ENCODE assay signal across 8 cellular contexts in the genomic region with DNA sequence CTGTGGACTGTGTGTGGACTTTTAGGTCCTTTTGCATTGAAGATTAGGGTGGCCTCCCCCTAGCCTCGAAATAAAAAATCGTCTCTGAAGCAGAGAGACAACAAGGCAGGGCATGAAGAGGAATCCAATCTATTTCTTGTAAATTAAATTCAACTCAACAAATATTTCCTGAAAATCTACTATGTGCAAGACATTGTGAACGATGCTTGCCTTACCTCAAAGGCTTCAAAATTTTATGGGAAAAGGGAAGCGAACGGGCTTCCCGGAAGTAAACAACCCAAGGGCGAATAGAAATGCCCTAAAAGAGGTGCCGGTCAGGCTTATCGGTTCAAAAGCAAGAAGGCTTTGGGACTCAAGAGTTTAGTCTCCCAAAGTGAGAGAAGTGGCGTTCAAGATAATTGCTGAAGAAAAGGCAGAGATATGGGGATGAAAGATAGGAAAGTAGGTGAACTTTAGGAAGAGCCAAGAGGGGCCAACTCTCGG. TPM values are rescaled to one million over a fixed set of nuclear protein-coding genes. Genes with fewer than 3 reads are reported as not detected.
DNase-seq lines count a peak whose midpoint lies in the region; ATAC-seq, FAIRE-seq and TF ChIP-seq lines count a peak whose summit lies in the region.

No MANE protein-coding gene starts in this region.

- H3K9ac ChIP-seq in HCT116 (ENCODE audit: low read length) (peak overlapping the region; percentile 97), H1 (replicated peaks in 1 of 4; ENCODE audit: extremely low read depth in 1 of 4, low read depth in 3 of 4, low read length in 3 of 4) (peak overlapping the region; percentile 51 to 88 (median 75))

- H3K4me3 Mint-ChIP-seq in Calu3 (ENCODE audit: low read depth, unreplicated experiment), result peak overlapping the region; percentile 89
- H3K4me3 Mint-ChIP-seq in neural crest cell, result peak overlapping the region; percentile 92

- peaks cover 19% of the 10 kb centered on the region for H3K36me3 Mint-ChIP-seq in Calu3 (ENCODE audit: insufficient read depth, unreplicated experiment)
- no peaks in the 10 kb centered on the region for H3K36me3 Mint-ChIP-seq in neural crest cell (ENCODE audit: low read depth)

- CTCF ChIA-PET in Calu3 (lab: Charles Lee), result no interaction called here
- CTCF ChIA-PET in HCT116 (lab: Charles Lee), result no interaction called here
- CTCF ChIA-PET in PC-9 (lab: Charles Lee), result no interaction called here
- CTCF ChIA-PET in H1 (lab: Charles Lee; ENCODE audit: partially characterized antibody), result interaction anchor here (0.8 to 1.3 kb wide), 5 partner anchors 33 to 275 kb away, joined by 3 to 4 read pairs (median 3); no protein-coding TSS in a partner anchor

- no peak overlapping the region for H3K14ac ChIP-seq in H1 (ENCODE audit: insufficient read length)

- TF ChIP-seq POLR2A in HCT116 (IDR thresholded peaks at IDR 0.05; ENCODE audit: borderline replicate concordance, extremely low read depth, insufficient read depth, insufficient read length), result no peak
- no peak for TF ChIP-seq POLR2A in H1 (IDR thresholded peaks at IDR 0.05; ENCODE audit: control extremely low read depth in 1 of 2, low read depth in 2 of 2, low read length in 2 of 2)

- H3K27ac ChIP-seq in HCT116 (ENCODE audit: low read depth, low read length), result peak overlapping the region; percentile 81
- H3K27ac ChIP-seq in PC-9, result peak overlapping the region; percentile 39; the same call in 1 of the 2 replicates
- H3K27ac ChIP-seq in H1 (ENCODE audit: low read depth, low read length), result peak overlapping the region; percentile 52; the same call in 1 of the 2 replicates

- H2BK12ac ChIP-seq in H1 (ENCODE audit: low read depth, low read length), result no peak overlapping the region

- no peak overlapping the region for H4K91ac ChIP-seq in H1 (replicated peaks; ENCODE audit: insufficient read length, low read length)

- H3K4me2 ChIP-seq in HCT116 (ENCODE audit: low read length) (peak overlapping the region; percentile 86), PC-9 (peak overlapping the region; percentile 92), H1 (ENCODE audit: insufficient read depth in 1 of 2, low read depth in 2 of 2, low read length in 2 of 2) (peak overlapping the region; percentile 74 to 85)

- H3F3A ChIP-seq in PC-9 (ENCODE audit: insufficient read depth, low read depth), result peaks cover 18% of the 10 kb centered on the region; the same call in 1 of the 2 replicates

- peaks cover 3% of the 10 kb centered on the region for H3K23me2 ChIP-seq in H1 (ENCODE audit: low read depth, low read length)

- H3K4me3 ChIP-seq in HCT116 (replicated peaks in 1 of 2; ENCODE audit: low read depth in 1 of 2, low read length in 2 of 2), result peak overlapping the region; percentile 89 to 94
- peak overlapping the region; percentile 88 for H3K4me3 ChIP-seq in PC-9
- peak overlapping the region; percentile 74 to 96 (median 90) for H3K4me3 ChIP-seq in H1 (ENCODE audit: extremely low read depth in 1 of 4, insufficient read depth in 2 of 4, low read depth in 3 of 4, low read length in 4 of 4)

- H3K56ac ChIP-seq in H1 (replicated peaks; ENCODE audit: insufficient read length, low read depth, low read length), result no peak overlapping the region

- H3K36me3 ChIP-seq in HCT116 (ENCODE audit: control insufficient read depth in 1 of 2, insufficient read depth in 2 of 2, low read length in 2 of 2) (no peaks in the 10 kb centered on the region), PC-9 (ENCODE audit: low read depth) (no peaks in the 10 kb centered on the region), H1 (ENCODE audit: control insufficient read depth in 2 of 4, insufficient read depth in 4 of 4, low read length in 3 of 4) (no peaks in the 10 kb centered on the region)

- H3K4me1 Mint-ChIP-seq in Calu3 (ENCODE audit: low read depth, unreplicated experiment) (peaks cover 15% of the 10 kb centered on the region), neural crest cell (peaks cover 45% of the 10 kb centered on the region)

- H2BK20ac ChIP-seq in H1 (ENCODE audit: low read length), result no peak overlapping the region

- H2BK15ac ChIP-seq in H1 (ENCODE audit: low read length), result no peak overlapping the region

- H3K27me3 Mint-ChIP-seq in Calu3 (ENCODE audit: unreplicated experiment) (no peaks in the 10 kb centered on the region), neural crest cell (ENCODE audit: low read depth) (no peaks in the 10 kb centered on the region)

- peak; percentile 13 for ATAC-seq in HCT116
- no peak for ATAC-seq in GM18519 (IDR thresholded peaks at IDR 0.05; ENCODE audit: low FRiP score, unreplicated experiment)

- no peak for TF ChIP-seq CTCF in Calu3 (IDR thresholded peaks at IDR 0.05; ENCODE audit: unreplicated experiment)
- no peak for TF ChIP-seq CTCF in HCT116 (IDR thresholded peaks at IDR 0.05 in 2 of 3, conservative IDR thresholded peaks at IDR 0.05 in 1 of 3; ENCODE audit: borderline replicate concordance in 1 of 3, insufficient read depth in 1 of 3, low read depth in 2 of 3, low read length in 2 of 3)
- no peak for TF ChIP-seq CTCF in PC-9 (conservative IDR thresholded peaks at IDR 0.05)
- TF ChIP-seq CTCF in H1 (IDR thresholded peaks at IDR 0.05; ENCODE audit: control extremely low read depth in 1 of 3, insufficient read depth in 1 of 3, low read depth in 1 of 3, low read length in 3 of 3), result no peak
- TF ChIP-seq CTCF in neural crest cell (conservative IDR thresholded peaks at IDR 0.05), result no peak

- BruUV-seq in Calu3 (replicated peaks; lab: Mats Ljungman, UMichigan) (TSS peak; percentile 69), HCT116 (replicated peaks; lab: Mats Ljungman, UMichigan) (TSS peak; percentile 79), PC-9 (replicated peaks; lab: Mats Ljungman, UMichigan) (TSS peak; percentile 40)

- no peak for DNase-seq in Calu3
- no peak for DNase-seq in HCT116 (ENCODE audit: low read depth, low spot score)
- no peak for DNase-seq in PC-9
- DNase-seq in H1 (ENCODE audit: low read depth in 1 of 2, low spot score in 2 of 2), result no peak
- DNase-seq in neural crest cell (ENCODE audit: low read depth, low spot score), result no peak
- DNase-seq in GF-D8 (lab: John Stamatoyannopoulos, UW), result no peak
- DNase-seq in medulla oblongata (ENCODE audit: extremely low spot score), result no peak

- POLR2A ChIA-PET in HCT116 (lab: Charles Lee), result no interaction called here
- POLR2A ChIA-PET in PC-9 (lab: Charles Lee; ENCODE audit: unreplicated experiment), result no interaction called here
- POLR2A ChIA-PET in H1 (lab: Charles Lee; ENCODE audit: partially characterized antibody), result no interaction called here

- H2BK5ac ChIP-seq in H1 (ENCODE audit: low read depth, low read length), result no peak overlapping the region

- H3K4me1 ChIP-seq in HCT116 (ENCODE audit: control insufficient read depth in 1 of 2, insufficient read depth in 2 of 2, low read length in 2 of 2) (peaks cover 8 to 23% of the 10 kb centered on the region in 2 experiments; a peak in 3 of 4 replicates), PC-9 (replicated peaks; ENCODE audit: insufficient read depth) (peaks cover 17% of the 10 kb centered on the region), H1 (replicated peaks in 1 of 4; ENCODE audit: control insufficient read depth in 3 of 4, insufficient read depth in 4 of 4, low read length in 3 of 4) (peaks cover 0 to 2% (median 0%) of the 10 kb centered on the region in 4 experiments; a peak in 1 of 7 replicates)

- FAIRE-seq in H1 (lab: Jason Lieb, UNC), result no peak

- H3K23ac ChIP-seq in H1 (ENCODE audit: insufficient read length), result no peak overlapping the region

- H3K27me3 ChIP-seq in HCT116 (ENCODE audit: insufficient read depth, low read length) (no peaks in the 10 kb centered on the region), PC-9 (ENCODE audit: insufficient read depth, low read depth) (no peaks in the 10 kb centered on the region), H1 (replicated peaks in 1 of 4; ENCODE audit: control insufficient read depth in 3 of 4, extremely low read depth in 1 of 4, insufficient read depth in 3 of 4, low read length in 3 of 4) (no peaks in the 10 kb centered on the region)

- H4K20me1 ChIP-seq in HCT116 (ENCODE audit: insufficient read depth) (no peaks in the 10 kb centered on the region), PC-9 (ENCODE audit: insufficient read depth) (no peaks in the 10 kb centered on the region), H1 (replicated peaks in 1 of 2; ENCODE audit: control insufficient read depth in 1 of 2, insufficient read depth in 2 of 2, low read length in 2 of 2) (no peaks in the 10 kb centered on the region)

- peaks cover 81% of the 10 kb centered on the region for H3K79me2 ChIP-seq in HCT116 (ENCODE audit: insufficient read depth, low read length)
- peaks cover 43% of the 10 kb centered on the region for H3K79me2 ChIP-seq in PC-9 (ENCODE audit: low read depth)
- H3K79me2 ChIP-seq in H1 (ENCODE audit: control insufficient read depth in 1 of 2, insufficient read depth in 2 of 2, low read length in 2 of 2), result peaks cover 0 to 6% of the 10 kb centered on the region in 2 experiments; a peak in 2 of 4 replicates

- no peak overlapping the region for H4K8ac ChIP-seq in H1 (ENCODE audit: extremely low read depth, insufficient read depth, low read length)

- H3K18ac ChIP-seq in H1 (ENCODE audit: extremely low read depth, low read length), result no peak overlapping the region

- H3K9me3 Mint-ChIP-seq in Calu3 (ENCODE audit: low read depth, unreplicated experiment) (no peaks in the 10 kb centered on the region), neural crest cell (no peaks in the 10 kb centered on the region)

- no peak for TF ChIP-seq EP300 in H1 (IDR thresholded peaks at IDR 0.05; ENCODE audit: borderline replicate concordance in 1 of 2, low read depth in 2 of 2, low read length in 2 of 2)

- peak overlapping the region; percentile 87 for H3K27ac Mint-ChIP-seq in Calu3 (ENCODE audit: unreplicated experiment)
- peak overlapping the region; percentile 98 for H3K27ac Mint-ChIP-seq in neural crest cell (ENCODE audit: unreplicated experiment)

- H4K5ac ChIP-seq in H1 (ENCODE audit: insufficient read length, low read depth, low read length), result no peak overlapping the region

- no peaks in the 10 kb centered on the region for H3K9me2 ChIP-seq in HCT116 (ENCODE audit: insufficient read depth)
- no peaks in the 10 kb centered on the region for H3K9me2 ChIP-seq in PC-9 (ENCODE audit: insufficient read depth)

- no peaks in the 10 kb centered on the region for H3K79me1 ChIP-seq in H1 (ENCODE audit: low read depth, low read length)

- WGBS in H1 (ENCODE audit: extremely low coverage in 1 of 2, insufficient coverage in 1 of 2, insufficient read length in 1 of 2, insufficient replicate concordance in 2 of 2, low coverage in 1 of 2, low lambda C conversion rate in 2 of 2, missing lambda C conversion rate in 1 of 2), 2 experiments, result 4% methylated on average over 11 of the region's 11 CpGs; no CpG with 5 or more reads in 1 of the 2 experiments

- no peak overlapping the region for H2BK120ac ChIP-seq in H1 (replicated peaks; ENCODE audit: low read depth, low read length)

- no peak for TF ChIP-seq RAD21 in HCT116 (IDR thresholded peaks at IDR 0.05; ENCODE audit: low read depth)
- TF ChIP-seq RAD21 in H1 (IDR thresholded peaks at IDR 0.05 in 1 of 2, conservative IDR thresholded peaks at IDR 0.05 in 1 of 2; ENCODE audit: low read depth in 2 of 2, low read length in 2 of 2), result no peak

- RAD21 ChIA-PET in HCT116 (lab: Charles Lee; ENCODE audit: low non-redundant PET in 1 of 2, low total read pairs in 2 of 2, uncharacterized antibody in 2 of 2, unreplicated experiment in 2 of 2), result no interaction called here

- no peak overlapping the region for H2AFZ ChIP-seq in HCT116 (ENCODE audit: low read depth, low read length, poor library complexity, severe bottlenecking)
- H2AFZ ChIP-seq in PC-9, result peak overlapping the region; percentile 94
- H2AFZ ChIP-seq in H1 (ENCODE audit: low read length), result peak overlapping the region; percentile 74

- no peak overlapping the region for H2AK5ac ChIP-seq in H1 (ENCODE audit: low read depth, low read length)

- H3K4ac ChIP-seq in H1 (replicated peaks; ENCODE audit: insufficient read length, low read depth, low read length), result no peak overlapping the region

- intact Hi-C loops in Calu3 (cut with micrococcal nuclease; ENCODE audit: unreplicated experiment) (no loop called here), HCT116 (cut with micrococcal nuclease) (no loop called here), PC-9 (cut with micrococcal nuclease; ENCODE audit: unreplicated experiment) (no loop called here)

- H3K9me3 ChIP-seq in HCT116 (ENCODE audit: control insufficient read depth in 1 of 2, insufficient read depth in 1 of 2, low read depth in 1 of 2, low read length in 2 of 2), result no peaks in the 10 kb centered on the region
- no peaks in the 10 kb centered on the region for H3K9me3 ChIP-seq in PC-9 (ENCODE audit: insufficient read depth, low read depth)
- H3K9me3 ChIP-seq in H1 (ENCODE audit: insufficient read depth in 2 of 2, low read depth in 1 of 2, low read length in 1 of 2), result no peaks in the 10 kb centered on the region

RNA-seq across cellular contexts. Expression of a gene that starts 0.5 kb away (rescaled TPM):
- total RNA-seq in Calu3 (2022) (4.1 and 4.2 TPM in 2 replicates), HCT116 (2021; ENCODE audit: unreplicated experiment) (5.8 TPM), PC-9 (2021) (4.5 and 6.9 TPM in 2 replicates), neural crest cell (12.3 and 13.8 TPM in 2 replicates)
- polyA plus RNA-seq in HCT116 (2012), result 2.6 and 3.1 TPM in 2 replicates
- 3.9 and 4.5 TPM in 2 replicates for total RNA-seq in H1 (2021; fragmentation: NEBNext Ultra II Directional; extraction: Animal tissue kit (Norgen Biotek cat#: 25700))
- polyA plus RNA-seq in H1 (2011; rRNA removed), result 2.3 and 2.7 TPM in 2 replicates
- 2.6 TPM for polyA plus RNA-seq in H1 (2011; cell fraction: cytosol; rRNA removed)
- polyA plus RNA-seq in H1 (2011; cell fraction: nucleus; rRNA removed), result 5.1 TPM
- polyA plus RNA-seq in H1 (2012, experiment 1 of 2), result 2.6 to 3.1 TPM (median 2.8 TPM) in 4 replicates
- 0.56 TPM for polyA plus RNA-seq in H1 (2012, experiment 2 of 2)
- polyA plus RNA-seq in H1 (2013, experiment 1 of 2), result 1.8 TPM
- 1.7 TPM for polyA plus RNA-seq in H1 (2013, experiment 2 of 2)
- polyA minus RNA-seq in H1 (2011; rRNA and poly(A)+ RNA removed), result 8.9 and 10.7 TPM in 2 replicates
- polyA minus RNA-seq in H1 (2011; cell fraction: cytosol; rRNA and poly(A)+ RNA removed), result 4.2 TPM
- polyA minus RNA-seq in H1 (2011; cell fraction: nucleus; rRNA and poly(A)+ RNA removed), result 7.3 TPM

RNA-seq across cellular contexts. Expression of a gene that starts 0.8 kb away (rescaled TPM):
- total RNA-seq in Calu3 (2022) (10.1 and 12.2 TPM in 2 replicates), HCT116 (2021; ENCODE audit: unreplicated experiment) (39.3 TPM), PC-9 (2021) (31.3 and 33.8 TPM in 2 replicates), neural crest cell (17.8 and 19.8 TPM in 2 replicates)
- polyA plus RNA-seq in HCT116 (2012), result 47.0 and 54.9 TPM in 2 replicates
- 16.7 and 18.1 TPM in 2 replicates for total RNA-seq in H1 (2021; fragmentation: NEBNext Ultra II Directional; extraction: Animal tissue kit (Norgen Biotek cat#: 25700))
- 16.2 and 23.7 TPM in 2 replicates for polyA plus RNA-seq in H1 (2011; rRNA removed)
- 28.9 TPM for polyA plus RNA-seq in H1 (2011; cell fraction: cytosol; rRNA removed)
- polyA plus RNA-seq in H1 (2011; cell fraction: nucleus; rRNA removed), result 11.2 TPM
- 20.2 to 25.1 TPM (median 22.6 TPM) in 4 replicates for polyA plus RNA-seq in H1 (2012, experiment 1 of 2)
- 13.5 TPM for polyA plus RNA-seq in H1 (2012, experiment 2 of 2)
- polyA plus RNA-seq in H1 (2013, experiment 1 of 2), result 11.1 TPM
- polyA plus RNA-seq in H1 (2013, experiment 2 of 2), result 11.6 TPM
- 9.5 and 13.0 TPM in 2 replicates for polyA minus RNA-seq in H1 (2011; rRNA and poly(A)+ RNA removed)
- polyA minus RNA-seq in H1 (2011; cell fraction: cytosol; rRNA and poly(A)+ RNA removed), result 4.2 TPM
- 4.0 TPM for polyA minus RNA-seq in H1 (2011; cell fraction: nucleus; rRNA and poly(A)+ RNA removed)

RNA-seq across cellular contexts. Expression of a gene that starts 48.2 kb away (rescaled TPM):
- 11.5 and 12.5 TPM in 2 replicates for total RNA-seq in Calu3 (2022)
- total RNA-seq in HCT116 (2021; ENCODE audit: unreplicated experiment), result 8.5 TPM
- polyA plus RNA-seq in HCT116 (2012), result 4.7 and 5.0 TPM in 2 replicates
- 3.0 and 3.1 TPM in 2 replicates for total RNA-seq in PC-9 (2021)
- 5.0 and 5.9 TPM in 2 replicates for total RNA-seq in H1 (2021; fragmentation: NEBNext Ultra II Directional; extraction: Animal tissue kit (Norgen Biotek cat#: 25700))
- polyA plus RNA-seq in H1 (2011; rRNA removed), result 1.2 and 1.4 TPM in 2 replicates
- 1.2 TPM for polyA plus RNA-seq in H1 (2011; cell fraction: cytosol; rRNA removed)
- polyA plus RNA-seq in H1 (2011; cell fraction: nucleus; rRNA removed), result 1.3 TPM
- polyA plus RNA-seq in H1 (2012, experiment 1 of 2), result 3.0 to 3.5 TPM (median 3.2 TPM) in 4 replicates
- 2.7 TPM for polyA plus RNA-seq in H1 (2012, experiment 2 of 2)
- 6.7 TPM for polyA plus RNA-seq in H1 (2013, experiment 1 of 2)
- 7.2 TPM for polyA plus RNA-seq in H1 (2013, experiment 2 of 2)
- 1.2 and 1.8 TPM in 2 replicates for polyA minus RNA-seq in H1 (2011; rRNA and poly(A)+ RNA removed)
- 2.1 TPM for polyA minus RNA-seq in H1 (2011; cell fraction: cytosol; rRNA and poly(A)+ RNA removed)
- 1.2 TPM for polyA minus RNA-seq in H1 (2011; cell fraction: nucleus; rRNA and poly(A)+ RNA removed)
- 1.7 and 2.0 TPM in 2 replicates for total RNA-seq in neural crest cell
